ENCODE assay signal across 1 cellular context in genomic region chr2:240795916-240796510, GRCh38.
TF ChIP-seq lines count a peak whose summit lies in the region.

No MANE protein-coding gene starts in this region.

TF ChIP-seq in H1, 55 proteins besides CTCF, POLR2A, EP300 and RAD21 (continued from another document):
- TF ChIP-seq CHD2 (IDR thresholded peaks at IDR 0.05; ENCODE audit: low read length) (no peak), USF2 (IDR thresholded peaks at IDR 0.05; ENCODE audit: low read length) (no peak), RFX5 (IDR thresholded peaks at IDR 0.05; ENCODE audit: borderline replicate concordance, low read depth, low read length) (no peak)
